In the genomic region with DNA sequence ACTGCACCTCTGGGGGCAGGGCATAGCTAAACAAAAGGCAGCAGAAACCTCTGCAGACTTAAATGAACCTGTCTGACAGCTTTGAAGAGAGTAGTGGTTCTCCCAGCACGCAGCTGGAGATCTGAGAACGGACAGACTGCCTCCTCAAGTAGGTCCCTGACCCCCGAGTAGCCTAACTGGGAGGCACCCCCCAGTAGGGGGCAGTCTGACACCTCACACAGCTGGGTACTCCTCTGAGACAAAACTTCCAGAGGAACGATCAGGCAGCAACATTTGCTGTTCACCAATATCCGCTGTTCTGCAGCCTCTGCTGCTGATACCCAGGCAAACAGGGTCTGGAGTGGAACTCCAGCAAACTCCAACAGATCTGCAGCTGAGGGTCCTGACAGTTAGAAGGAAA, we compare ENCODE assay signal across 12 cellular contexts. TPM values are rescaled to one million over a fixed set of nuclear protein-coding genes. Genes with fewer than 3 reads are reported as not detected.
DNase-seq lines count a peak whose midpoint lies in the region; ATAC-seq lines count a peak whose summit lies in the region.
"Not testable (repeated sequence)": the region's sequence is repeated elsewhere in the genome, so short reads cannot be mapped to it uniquely, and the experiment has no call there.
"Had no signal": no experiment of that assay in that cellular context is flagged by ENCODE, and none has a peak within 500 bp of the region (broad histone marks: within the 10 kb centered on the region; RNA-seq: fewer than 3 reads in every experiment).

No MANE protein-coding gene starts in this region.

- H3K4me3 ChIP-seq in CD4-positive, alpha-beta memory T cell (ENCODE audit: low read length in 2 of 2), result not testable (repeated sequence)

- intact Hi-C loops in CD4-positive, alpha-beta memory T cell (cut with micrococcal nuclease), result not testable (repeated sequence)

- H3K36me3 ChIP-seq in CD4-positive, alpha-beta memory T cell (ENCODE audit: insufficient read depth, low read length), result not testable (repeated sequence)

- H3K27me3 ChIP-seq in CD4-positive, alpha-beta memory T cell (ENCODE audit: insufficient read depth, low read length), result not testable (repeated sequence)

- CTCF ChIA-PET in CD4-positive, alpha-beta memory T cell (lab: Charles Lee; ENCODE audit: partially characterized antibody), result interaction anchor here (0.9 to 1.4 kb wide), 3 partner anchors 73 to 120 kb away, joined by 3 read pairs; no protein-coding TSS in a partner anchor

- not testable (repeated sequence) for H3K27ac ChIP-seq in CD4-positive, alpha-beta memory T cell (ENCODE audit: low read depth, low read length)

- H3K4me1 ChIP-seq in CD4-positive, alpha-beta memory T cell (ENCODE audit: insufficient read depth, low read length), result not testable (repeated sequence)

- not testable (repeated sequence) for H3K9me3 ChIP-seq in CD4-positive, alpha-beta memory T cell (ENCODE audit: control insufficient read depth in 1 of 2, low read length in 2 of 2)

- peak in 3 of 5 donors; percentile 7 to 32 (median 7) for DNase-seq in CD4-positive, alpha-beta memory T cell
- peak; percentile 0 for DNase-seq in T follicular helper cell (ENCODE audit: low read depth)
- DNase-seq in activated CD4-positive, alpha-beta T cell treated with anti-CD3 and anti-CD28 coated beads, Interleukin-2, amount 50 U/mL, for 48 hours, result peak; percentile 21 to 39
- DNase-seq in activated T-cell treated with anti-CD3 and anti-CD28 coated beads, Interleukin-2, amount 50 U/mL, for 4 hours, result peak; percentile 12
- peak; percentile 25 for DNase-seq in central memory CD4-positive, alpha-beta T cell
- peak; percentile 10 for DNase-seq in stimulated activated CD4-positive, alpha-beta T cell treated with anti-CD3 and anti-CD28 coated beads, Interleukin-12 subunit alpha, Interleukin-12 subunit beta, amount 100 ng/mL, for 4 hours
- peak; percentile 10 for DNase-seq in stimulated activated naive CD4-positive, alpha-beta T cell treated with Interleukin-2 at 50 U/mL for 16 hours (lab: John Stamatoyannopoulos, UW)

- not testable (repeated sequence) for H3K4me1 Mint-ChIP-seq in CD4-positive, alpha-beta memory T cell; activated T-cell treated with anti-CD3 and anti-CD28 coated beads, Interleukin-2, amount 50 U/mL, for 4 hours (ENCODE audit: low read depth)

- peak overlapping the region in 2 of 8 donors; percentile 13 to 23 for H3K4me3 Mint-ChIP-seq in CD4-positive, alpha-beta memory T cell
- not testable (repeated sequence) for H3K4me3 Mint-ChIP-seq in activated T-cell treated with anti-CD3 and anti-CD28 coated beads, Interleukin-2, amount 50 U/mL, for 4 hours

- peaks cover 0 to 10% (median 2%) of the 10 kb centered on the region in 8 donors for H3K9me3 Mint-ChIP-seq in CD4-positive, alpha-beta memory T cell
- not testable (repeated sequence) for H3K9me3 Mint-ChIP-seq in activated T-cell treated with anti-CD3 and anti-CD28 coated beads, Interleukin-2, amount 50 U/mL, for 4 hours

- H3K27ac Mint-ChIP-seq in CD4-positive, alpha-beta memory T cell, result not testable (repeated sequence)

- ATAC-seq in activated T-cell treated with anti-CD3 and anti-CD28 coated beads, Interleukin-2, amount 50 U/mL, for 4 hours, result not testable (repeated sequence)

- H3K36me3 Mint-ChIP-seq in CD4-positive, alpha-beta memory T cell; activated T-cell treated with anti-CD3 and anti-CD28 coated beads, Interleukin-2, amount 50 U/mL, for 4 hours (ENCODE audit: insufficient read depth): not testable (repeated sequence)

- not testable (repeated sequence) for H3K27me3 Mint-ChIP-seq in CD4-positive, alpha-beta memory T cell; activated T-cell treated with anti-CD3 and anti-CD28 coated beads, Interleukin-2, amount 50 U/mL, for 4 hours (ENCODE audit: low read depth)

- POLR2A ChIA-PET in CD4-positive, alpha-beta memory T cell (lab: Charles Lee; ENCODE audit: partially characterized antibody), result not testable (repeated sequence)

RNA-seq across cellular contexts. Expression of a gene that starts 13.5 kb away (rescaled TPM):
- under 1 TPM; 0.26 to 0.33 TPM for total RNA-seq in CD4-positive, alpha-beta memory T cell
- under 1 TPM in 1 of 2 donors, not detected in 1; 0.29 TPM for polyA plus RNA-seq in CD4-positive, alpha-beta memory T cell
- total RNA-seq in activated T-cell treated with anti-CD3 and anti-CD28 coated beads, Interleukin-2, amount 50 U/mL, for 4 hours, result under 1 TPM; 0.26 to 0.58 (median 0.38) TPM
- total RNA-seq: CD4-positive, alpha-beta T cell; Daoy; H1; H9 had no signal
- polyA plus RNA-seq: BJ, H1 had no signal

RNA-seq across cellular contexts. Expression of a gene that starts 30.7 kb away (rescaled TPM):
- total RNA-seq in CD4-positive, alpha-beta memory T cell, result 10 to 100 TPM in 1 of 2 experiments, 1 to 10 TPM in 1; 9.5 to 11.0 TPM
- polyA plus RNA-seq in CD4-positive, alpha-beta memory T cell, result 10 to 100 TPM; 12.4 to 18.4 TPM
- total RNA-seq in activated T-cell treated with anti-CD3 and anti-CD28 coated beads, Interleukin-2, amount 50 U/mL, for 4 hours, result 10 to 100 TPM; 15.7 to 19.3 (median 17.9) TPM
- total RNA-seq: H9 had no signal
- polyA plus RNA-seq: BJ, H1 had no signal
